19 cellular contexts compared by ENCODE assay signal in genomic region chrX:15600071-15600470, GRCh38. TPM values are rescaled to one million over a fixed set of nuclear protein-coding genes. Genes with fewer than 3 reads are reported as not detected.
DNase-seq lines count a peak whose midpoint lies in the region; ATAC-seq, FAIRE-seq and TF ChIP-seq lines count a peak whose summit lies in the region.
"Had no signal": no experiment of that assay in that cellular context is flagged by ENCODE, and none has a peak within 500 bp of the region (broad histone marks: within the 10 kb centered on the region; RNA-seq: fewer than 3 reads in every experiment).

No MANE protein-coding gene starts in this region.

- H3K4me3 ChIP-seq in PC-9 (no peak overlapping the region), small intestine (ENCODE audit: low read depth in 1 of 2, low read length in 2 of 2) (peak overlapping the region in 1 of 2 donors; percentile 55)
- H3K4me3 ChIP-seq: BLaER1 treated with 17β-estradiol and CSF1 and Interleukin-3, amounts not matched to agents 10 nM and 100 nM had no signal

- no peak for FAIRE-seq in small intestine (lab: Jason Lieb, UNC)
- FAIRE-seq: HepG2 had no signal

- H3K4me1 ChIP-seq in PC-9 (replicated peaks; ENCODE audit: insufficient read depth), result peaks cover 56% of the 10 kb centered on the region
- H3K4me1 ChIP-seq in small intestine (ENCODE audit: control insufficient read depth in 2 of 2, insufficient read depth in 1 of 2, low read depth in 1 of 2, low read length in 1 of 2), result no peaks in the 10 kb centered on the region
- H3K4me1 ChIP-seq: BLaER1 treated with 17β-estradiol and CSF1 and Interleukin-3, amounts not matched to agents 10 nM and 100 nM had no signal

- peak overlapping the region; percentile 48; the same call in 1 of the 2 replicates for H2AFZ ChIP-seq in PC-9

- intact Hi-C loops in Calu3 (cut with micrococcal nuclease; ENCODE audit: unreplicated experiment), result no loop called here
- intact Hi-C loops in PC-9 (cut with micrococcal nuclease; ENCODE audit: unreplicated experiment), result no loop called here

- TF ChIP-seq CTCF in Calu3 (IDR thresholded peaks at IDR 0.05; ENCODE audit: unreplicated experiment), result no peak
- TF ChIP-seq CTCF in PC-9 (conservative IDR thresholded peaks at IDR 0.05), result no peak

- peak overlapping the region; percentile 94 for H3K27ac Mint-ChIP-seq in Calu3 (ENCODE audit: unreplicated experiment)
- H3K27ac Mint-ChIP-seq: CD8-positive, alpha-beta T cell had no signal

- H3K9me2 ChIP-seq in PC-9 (ENCODE audit: insufficient read depth), result no peaks in the 10 kb centered on the region

- H3F3A ChIP-seq in PC-9 (ENCODE audit: insufficient read depth, low read depth), result no peaks in the 10 kb centered on the region

- DNase-seq in Calu3 (no peak), PC-9 (peak in 1 of 2 experiments; percentile 42), islet precursor cell (peak; percentile 61), small intestine (peak; percentile 45), HuH-7.5 (ENCODE audit: low spot score) (no peak)
- DNase-seq: CD8-positive, alpha-beta T cell; KG1; NCI-H1417 treated with DMSO at 0.1 percent for 48 hours; NCI-H187 treated with DMSO at 0.1 percent for 48 hours; NCI-H226; NCI-H524; NCI-H82; RPMI8226 had no signal

- H3K27ac ChIP-seq in PC-9 (peak overlapping the region; percentile 31; the same call in 1 of the 2 replicates), small intestine (ENCODE audit: low read depth in 1 of 2, low read length in 1 of 2) (no peak overlapping the region)
- H3K27ac ChIP-seq: BLaER1 treated with 17β-estradiol and CSF1 and Interleukin-3, amounts not matched to agents 10 nM and 100 nM had no signal

- POLR2A ChIA-PET in PC-9 (lab: Charles Lee; ENCODE audit: unreplicated experiment), result interaction anchor here (0.6 kb wide), 1 partner anchor 16 kb away, joined by 4 read pairs; no protein-coding TSS in a partner anchor

- H3K4me1 Mint-ChIP-seq in Calu3 (ENCODE audit: low read depth, unreplicated experiment), result peaks cover 50% of the 10 kb centered on the region

- H3K36me3 Mint-ChIP-seq in Calu3 (ENCODE audit: insufficient read depth, unreplicated experiment), result peaks cover 11% of the 10 kb centered on the region
- H3K36me3 Mint-ChIP-seq: CD8-positive, alpha-beta T cell had no signal

- no peaks in the 10 kb centered on the region for H4K20me1 ChIP-seq in PC-9 (ENCODE audit: insufficient read depth)

- CTCF ChIA-PET in Calu3 (lab: Charles Lee) (interaction anchor here (0.5 kb wide), 1 partner anchor 130 kb away, joined by 3 read pairs; no protein-coding TSS in a partner anchor), PC-9 (lab: Charles Lee) (no interaction called here)

- ATAC-seq in HG02981 (IDR thresholded peaks at IDR 0.05; ENCODE audit: unreplicated experiment), result no peak
- no peak for ATAC-seq in GM18520 (IDR thresholded peaks at IDR 0.05; ENCODE audit: unreplicated experiment)
- ATAC-seq: CD8-positive, alpha-beta T cell; HepG2 had no signal

- BruUV-seq in Calu3 (replicated peaks; lab: Mats Ljungman, UMichigan) (no TSS peak), PC-9 (replicated peaks; lab: Mats Ljungman, UMichigan) (no TSS peak)

- no peaks in the 10 kb centered on the region for H3K27me3 ChIP-seq in PC-9 (ENCODE audit: insufficient read depth, low read depth)
- no peaks in the 10 kb centered on the region for H3K27me3 ChIP-seq in small intestine (ENCODE audit: control insufficient read depth in 2 of 2, insufficient read depth in 2 of 2, low read length in 2 of 2)

- H3K9me3 Mint-ChIP-seq in Calu3 (ENCODE audit: low read depth, unreplicated experiment), result no peaks in the 10 kb centered on the region
- H3K9me3 Mint-ChIP-seq: CD8-positive, alpha-beta T cell had no signal

- H3K36me3 ChIP-seq in PC-9 (ENCODE audit: low read depth) (no peaks in the 10 kb centered on the region), small intestine (ENCODE audit: control insufficient read depth in 2 of 2, insufficient read depth in 2 of 2, low read length in 2 of 2) (no peaks in the 10 kb centered on the region)
- H3K36me3 ChIP-seq: BLaER1 treated with 17β-estradiol and CSF1 and Interleukin-3, amounts not matched to agents 10 nM and 100 nM had no signal

- H3K9me3 ChIP-seq in PC-9 (ENCODE audit: insufficient read depth, low read depth) (no peaks in the 10 kb centered on the region), small intestine (ENCODE audit: control insufficient read depth, low read depth) (no peaks in the 10 kb centered on the region)

- H3K79me2 ChIP-seq in PC-9 (ENCODE audit: low read depth), result no peaks in the 10 kb centered on the region

- H3K27me3 Mint-ChIP-seq in Calu3 (ENCODE audit: unreplicated experiment), result no peaks in the 10 kb centered on the region

- H3K4me2 ChIP-seq in PC-9, result peak overlapping the region; percentile 46
- H3K4me2 ChIP-seq: BLaER1 treated with 17β-estradiol and CSF1 and Interleukin-3, amounts not matched to agents 10 nM and 100 nM had no signal

- peak overlapping the region; percentile 70 for H3K4me3 Mint-ChIP-seq in Calu3 (ENCODE audit: low read depth, unreplicated experiment)
- H3K4me3 Mint-ChIP-seq: CD8-positive, alpha-beta T cell had no signal

RNA-seq across cellular contexts. Expression of gene ACE2, which starts 0.7 kb away (rescaled TPM):
- 25.3 and 46.7 TPM in 2 replicates for total RNA-seq in Calu3 (2022)
- 1.9 and 3.4 TPM in 2 replicates for total RNA-seq in PC-9 (2021)
- 100 to 1,000 TPM in 1 of 3 donors, 10 to 100 TPM in 2; 42.0 to 104 (median 92.9) TPM for polyA plus RNA-seq in small intestine
- total RNA-seq: A673; CD8-positive, alpha-beta T cell; H4 had no signal

Comparison
In these comparisons a context has a peak if more than half of its experiments do, and no peak if none do; other contexts are left out.
1. DNase-seq: peak in islet precursor cell (single experiment) and small intestine (single experiment); none in Calu3 (single experiment) and HuH-7.5 (single experiment).